ENCODE assay signal across 41 cellular contexts in the genomic region with DNA sequence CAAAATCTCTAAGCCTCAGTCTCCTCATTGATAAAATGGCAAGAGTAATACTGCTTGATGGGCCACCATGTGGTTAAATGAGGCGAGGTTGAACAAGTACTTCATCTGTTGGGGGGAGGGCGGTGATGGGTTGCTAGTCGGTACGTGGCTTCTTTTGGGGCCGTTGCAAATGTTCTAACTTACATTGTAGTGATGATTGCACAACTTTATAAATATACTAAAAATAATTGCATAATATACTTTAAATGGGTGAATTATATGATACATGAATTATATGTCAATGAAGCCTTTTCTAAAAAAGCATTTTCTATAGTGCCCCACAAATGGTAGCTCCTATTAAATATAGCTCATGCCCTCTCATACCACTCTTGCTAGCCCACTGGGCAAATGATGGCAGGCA. TPM values are rescaled to one million over a fixed set of nuclear protein-coding genes. Genes with fewer than 3 reads are reported as not detected.
"Had no signal": no experiment of that assay in that cellular context is flagged by ENCODE, and none has a peak within 500 bp of the region (broad histone marks: within the 10 kb centered on the region; RNA-seq: fewer than 3 reads in every experiment).

No MANE protein-coding gene starts in this region.

- FAIRE-seq: TTC549 had no signal

- H3K27me3 Mint-ChIP-seq: activated naive CD8-positive, alpha-beta T cell treated with anti-CD3 and anti-CD28 coated beads for 36 hours had no signal

- H3K4me1 ChIP-seq: adrenal gland, ascending aorta had no signal

- H3K4me3 ChIP-seq: adrenal gland, ascending aorta, cardiac muscle cell had no signal

- DNase-seq: activated CD4-positive, alpha-beta memory T cell treated with anti-CD3 and anti-CD28 coated beads for 36 hours; activated CD4-positive, alpha-beta T cell treated with anti-CD3 and anti-CD28 coated beads for 1 hour; activated CD4-positive, alpha-beta T cell treated with anti-CD3 and anti-CD28 coated beads for 36 hours; activated CD4-positive, alpha-beta T cell treated with anti-CD3 and anti-CD28 coated beads, Interleukin-2, amount 10 ng/mL, durations not matched to agents 24 days and 14 days; activated CD4-positive, alpha-beta T cell treated with anti-CD3 and anti-CD28 coated beads, Interleukin-2, amount 50 U/mL, for 1 hour; activated CD4-positive, alpha-beta T cell treated with anti-CD3 and anti-CD28 coated beads, Interleukin-2, amount 50 U/mL, for 4 hours; activated CD4-positive, CD25-positive, alpha-beta regulatory T cell; activated CD8-positive, alpha-beta memory T cell treated with anti-CD3 and anti-CD28 coated beads, Interleukin-2, amount 50 U/mL, for 4 hours; activated CD8-positive, alpha-beta T cell treated with anti-CD3 and anti-CD28 coated beads for 36 hours; activated effector memory CD4-positive, alpha-beta T cell treated with anti-CD3 and anti-CD28 coated beads, Interleukin-2, amount 50 U/mL, for 16 hours; activated gamma-delta T cell treated with Interleukin-2 at 50 U/mL for 16 hours; activated naive CD4-positive, alpha-beta T cell; activated naive CD4-positive, alpha-beta T cell treated with anti-CD3 and anti-CD28 coated beads for 36 hours; activated naive CD4-positive, alpha-beta T cell treated with anti-CD3 and anti-CD28 coated beads, Interleukin-2, amount 50 U/mL, for 16 hours; activated naive CD8-positive, alpha-beta T cell treated with anti-CD3 and anti-CD28 coated beads for 36 hours; activated T-cell treated with anti-CD3 and anti-CD28 coated beads for 4 hours; activated T-cell treated with anti-CD3 and anti-CD28 coated beads, Interleukin-2, amount 50 U/mL, for 1 hour; activated T-cell treated with anti-CD3 and anti-CD28 coated beads, Interleukin-2, amount 50 U/mL, for 4 hours; activated T-cell treated with anti-CD3 and anti-CD28 coated beads, Interleukin-2, amount 50 U/mL, for 72 hours; adrenal gland; amniotic stem cell; caudate nucleus; cerebellar nuclear complex; T-helper 1 cell; T-helper 2 cell; T-helper 9 cell; WERI-Rb-1 had no signal

- H3K9me3 Mint-ChIP-seq: activated CD4-positive, alpha-beta memory T cell treated with anti-CD3 and anti-CD28 coated beads for 36 hours; activated CD4-positive, alpha-beta T cell treated with anti-CD3 and anti-CD28 coated beads, Interleukin-2, amount 10 ng/mL, durations not matched to agents 24 days and 14 days; activated CD8-positive, alpha-beta T cell treated with anti-CD3 and anti-CD28 coated beads for 36 hours; activated naive CD4-positive, alpha-beta T cell treated with anti-CD3 and anti-CD28 coated beads for 36 hours; activated naive CD4-positive, alpha-beta T cell treated with anti-CD3 and anti-CD28 coated beads, Interleukin-2, amount 50 U/mL, for 72 hours; activated naive CD8-positive, alpha-beta T cell treated with anti-CD3 and anti-CD28 coated beads for 36 hours; activated T-cell treated with anti-CD3 and anti-CD28 coated beads, Interleukin-2, amount 50 U/mL, for 4 hours; activated T-cell treated with anti-CD3 and anti-CD28 coated beads, Interleukin-2, amount 50 U/mL, for 72 hours; activated T-helper 1 cell treated with anti-CD3 and anti-CD28 coated beads, Interleukin-12 subunit alpha, Interleukin-12 subunit beta, Interleukin-2, Interleukin-4 antibody, amounts not matched to agents 30 ng/mL and 10 ng/mL and 1 ng/mL, durations not matched to agents 14 hours and 24 hours and 36 hours; activated T-helper 17 cell treated with anti-CD3 and anti-CD28 coated beads, Interleukin-2, amount 50 U/mL, for 72 hours; brain; central memory CD8-positive, alpha-beta T cell; T-helper 1 cell treated with Interleukin-12 subunit alpha and Interleukin-12 subunit beta and Interleukin-4 antibody, amounts not matched to agents 30 μg/mL and 1 μg/mL, for 36 hours; T-helper 2 cell treated with Interferon-gamma antibody and Interleukin-4, amounts not matched to agents 5 μg/mL and 100 μg/mL, for 36 hours; WTC11 had no signal

- H3K27ac Mint-ChIP-seq: activated CD4-positive, alpha-beta memory T cell treated with anti-CD3 and anti-CD28 coated beads for 36 hours; activated CD4-positive, alpha-beta T cell treated with anti-CD3 and anti-CD28 coated beads for 36 hours; activated CD4-positive, alpha-beta T cell treated with anti-CD3 and anti-CD28 coated beads, Interleukin-2, amount 10 ng/mL, durations not matched to agents 24 days and 14 days; activated CD8-positive, alpha-beta T cell treated with anti-CD3 and anti-CD28 coated beads for 36 hours; activated naive CD4-positive, alpha-beta T cell treated with anti-CD3 and anti-CD28 coated beads for 36 hours; activated naive CD8-positive, alpha-beta T cell treated with anti-CD3 and anti-CD28 coated beads for 36 hours; activated T-cell treated with anti-CD3 and anti-CD28 coated beads, Interleukin-2, amount 50 U/mL, for 72 hours; activated T-helper 1 cell treated with anti-CD3 and anti-CD28 coated beads, Interleukin-12 subunit alpha, Interleukin-12 subunit beta, Interleukin-2, Interleukin-4 antibody, amounts not matched to agents 30 ng/mL and 10 ng/mL and 1 ng/mL, durations not matched to agents 14 hours and 24 hours and 36 hours; activated T-helper 17 cell treated with anti-CD3 and anti-CD28 coated beads, Interleukin-2, amount 50 U/mL, for 72 hours; brain; T-helper 1 cell treated with Interleukin-12 subunit alpha and Interleukin-12 subunit beta and Interleukin-4 antibody, amounts not matched to agents 30 μg/mL and 1 μg/mL, for 36 hours; T-helper 2 cell treated with Interferon-gamma antibody and Interleukin-4, amounts not matched to agents 5 μg/mL and 100 μg/mL, for 36 hours; WTC11 had no signal

- H3K27me3 ChIP-seq: adrenal gland, ascending aorta had no signal

- ATAC-seq: activated CD4-positive, alpha-beta T cell treated with anti-CD3 and anti-CD28 coated beads for 36 hours; activated CD4-positive, CD25-positive, alpha-beta regulatory T cell treated with anti-CD3 and anti-CD28 coated beads, Interleukin-2, amount 50 U/mL, for 24 hours; activated CD8-positive, alpha-beta T cell treated with anti-CD3 and anti-CD28 coated beads for 36 hours; activated naive CD4-positive, alpha-beta T cell treated with anti-CD3 and anti-CD28 coated beads, Interleukin-2, amount 50 U/mL, for 72 hours; activated T-cell treated with anti-CD3 and anti-CD28 coated beads, Interleukin-2, amount 50 U/mL, for 4 hours; activated T-cell treated with anti-CD3 and anti-CD28 coated beads, Interleukin-2, amount 50 U/mL, for 72 hours; activated T-helper 17 cell treated with anti-CD3 and anti-CD28 coated beads, Interleukin-2, amount 50 U/mL, for 72 hours; WTC11 had no signal

- H3K36me3 Mint-ChIP-seq: activated CD4-positive, alpha-beta memory T cell treated with anti-CD3 and anti-CD28 coated beads for 36 hours; activated naive CD4-positive, alpha-beta T cell treated with anti-CD3 and anti-CD28 coated beads, Interleukin-2, amount 50 U/mL, for 72 hours; activated naive CD8-positive, alpha-beta T cell treated with anti-CD3 and anti-CD28 coated beads for 36 hours; brain; WTC11 had no signal

- H3K4me3 Mint-ChIP-seq: activated CD4-positive, alpha-beta memory T cell treated with anti-CD3 and anti-CD28 coated beads for 36 hours; activated CD4-positive, alpha-beta T cell treated with anti-CD3 and anti-CD28 coated beads for 36 hours; activated CD4-positive, alpha-beta T cell treated with anti-CD3 and anti-CD28 coated beads, Interleukin-2, amount 10 ng/mL, durations not matched to agents 24 days and 14 days; activated CD8-positive, alpha-beta T cell treated with anti-CD3 and anti-CD28 coated beads for 36 hours; activated naive CD4-positive, alpha-beta T cell treated with anti-CD3 and anti-CD28 coated beads for 36 hours; activated naive CD8-positive, alpha-beta T cell treated with anti-CD3 and anti-CD28 coated beads for 36 hours; activated T-cell treated with anti-CD3 and anti-CD28 coated beads, Interleukin-2, amount 50 U/mL, for 4 hours; activated T-cell treated with anti-CD3 and anti-CD28 coated beads, Interleukin-2, amount 50 U/mL, for 72 hours; activated T-helper 1 cell treated with anti-CD3 and anti-CD28 coated beads, Interleukin-12 subunit alpha, Interleukin-12 subunit beta, Interleukin-2, Interleukin-4 antibody, amounts not matched to agents 30 ng/mL and 10 ng/mL and 1 ng/mL, durations not matched to agents 14 hours and 24 hours and 36 hours; activated T-helper 17 cell treated with anti-CD3 and anti-CD28 coated beads, Interleukin-2, amount 50 U/mL, for 72 hours; brain; central memory CD8-positive, alpha-beta T cell; T-helper 1 cell treated with Interleukin-12 subunit alpha and Interleukin-12 subunit beta and Interleukin-4 antibody, amounts not matched to agents 30 μg/mL and 1 μg/mL, for 36 hours; T-helper 2 cell treated with Interferon-gamma antibody and Interleukin-4, amounts not matched to agents 5 μg/mL and 100 μg/mL, for 36 hours; WTC11 had no signal

- H3K27ac ChIP-seq: adrenal gland, ascending aorta, cardiac muscle cell, WERI-Rb-1 had no signal

- H3K4me1 Mint-ChIP-seq: activated CD4-positive, alpha-beta T cell treated with anti-CD3 and anti-CD28 coated beads for 36 hours; activated CD4-positive, alpha-beta T cell treated with anti-CD3 and anti-CD28 coated beads, Interleukin-2, amount 10 ng/mL, durations not matched to agents 24 days and 14 days; activated naive CD8-positive, alpha-beta T cell treated with anti-CD3 and anti-CD28 coated beads for 36 hours; activated T-helper 17 cell treated with anti-CD3 and anti-CD28 coated beads, Interleukin-2, amount 50 U/mL, for 72 hours; central memory CD8-positive, alpha-beta T cell had no signal

- H3K9me3 ChIP-seq: adrenal gland, ascending aorta had no signal

- H3K36me3 ChIP-seq: adrenal gland, ascending aorta, cardiac muscle cell, WERI-Rb-1 had no signal

RNA-seq across cellular contexts. Expression of a gene that starts 6.5 kb away (rescaled TPM):
- total RNA-seq: activated CD4-positive, alpha-beta memory T cell treated with anti-CD3 and anti-CD28 coated beads for 36 hours; activated CD4-positive, alpha-beta T cell treated with anti-CD3 and anti-CD28 coated beads for 36 hours; activated CD4-positive, alpha-beta T cell treated with anti-CD3 and anti-CD28 coated beads, Interleukin-2, amount 10 ng/mL, durations not matched to agents 24 days and 14 days; activated CD8-positive, alpha-beta memory T cell treated with anti-CD3 and anti-CD28 coated beads for 36 hours; activated CD8-positive, alpha-beta T cell treated with anti-CD3 and anti-CD28 coated beads for 36 hours; activated naive CD4-positive, alpha-beta T cell treated with anti-CD3 and anti-CD28 coated beads for 36 hours; activated naive CD4-positive, alpha-beta T cell treated with anti-CD3 and anti-CD28 coated beads, Interleukin-2, amount 50 U/mL, for 72 hours; activated naive CD8-positive, alpha-beta T cell treated with anti-CD3 and anti-CD28 coated beads for 36 hours; activated T-cell treated with anti-CD3 and anti-CD28 coated beads, Interleukin-2, amount 50 U/mL, for 4 hours; activated T-cell treated with anti-CD3 and anti-CD28 coated beads, Interleukin-2, amount 50 U/mL, for 72 hours; activated T-helper 1 cell treated with anti-CD3 and anti-CD28 coated beads, Interleukin-12 subunit alpha, Interleukin-12 subunit beta, Interleukin-2, Interleukin-4 antibody, amounts not matched to agents 30 ng/mL and 10 ng/mL and 1 ng/mL, durations not matched to agents 14 hours and 24 hours and 36 hours; activated T-helper 17 cell treated with anti-CD3 and anti-CD28 coated beads, Interleukin-2, amount 50 U/mL, for 72 hours; ascending aorta; bronchial epithelial cell; cardiac muscle cell; WTC11 had no signal
- polyA plus RNA-seq: cardiac muscle cell had no signal

RNA-seq across cellular contexts. Expression of a gene that starts 18.6 kb away (rescaled TPM):
- total RNA-seq: activated CD4-positive, alpha-beta memory T cell treated with anti-CD3 and anti-CD28 coated beads for 36 hours; activated CD4-positive, alpha-beta T cell treated with anti-CD3 and anti-CD28 coated beads for 36 hours; activated CD4-positive, alpha-beta T cell treated with anti-CD3 and anti-CD28 coated beads, Interleukin-2, amount 10 ng/mL, durations not matched to agents 24 days and 14 days; activated CD8-positive, alpha-beta memory T cell treated with anti-CD3 and anti-CD28 coated beads for 36 hours; activated CD8-positive, alpha-beta T cell treated with anti-CD3 and anti-CD28 coated beads for 36 hours; activated naive CD4-positive, alpha-beta T cell treated with anti-CD3 and anti-CD28 coated beads for 36 hours; activated naive CD4-positive, alpha-beta T cell treated with anti-CD3 and anti-CD28 coated beads, Interleukin-2, amount 50 U/mL, for 72 hours; activated naive CD8-positive, alpha-beta T cell treated with anti-CD3 and anti-CD28 coated beads for 36 hours; activated T-cell treated with anti-CD3 and anti-CD28 coated beads, Interleukin-2, amount 50 U/mL, for 4 hours; activated T-cell treated with anti-CD3 and anti-CD28 coated beads, Interleukin-2, amount 50 U/mL, for 72 hours; activated T-helper 1 cell treated with anti-CD3 and anti-CD28 coated beads, Interleukin-12 subunit alpha, Interleukin-12 subunit beta, Interleukin-2, Interleukin-4 antibody, amounts not matched to agents 30 ng/mL and 10 ng/mL and 1 ng/mL, durations not matched to agents 14 hours and 24 hours and 36 hours; activated T-helper 17 cell treated with anti-CD3 and anti-CD28 coated beads, Interleukin-2, amount 50 U/mL, for 72 hours; adrenal gland; ascending aorta; bronchial epithelial cell; cardiac muscle cell; WTC11 had no signal
- polyA plus RNA-seq: adrenal gland, cardiac muscle cell had no signal

RNA-seq across cellular contexts. Expression of a gene that starts 50.8 kb away (rescaled TPM):
- total RNA-seq: activated CD4-positive, alpha-beta memory T cell treated with anti-CD3 and anti-CD28 coated beads for 36 hours; activated CD4-positive, alpha-beta T cell treated with anti-CD3 and anti-CD28 coated beads for 36 hours; activated CD4-positive, alpha-beta T cell treated with anti-CD3 and anti-CD28 coated beads, Interleukin-2, amount 10 ng/mL, durations not matched to agents 24 days and 14 days; activated CD8-positive, alpha-beta memory T cell treated with anti-CD3 and anti-CD28 coated beads for 36 hours; activated CD8-positive, alpha-beta T cell treated with anti-CD3 and anti-CD28 coated beads for 36 hours; activated naive CD4-positive, alpha-beta T cell treated with anti-CD3 and anti-CD28 coated beads for 36 hours; activated naive CD4-positive, alpha-beta T cell treated with anti-CD3 and anti-CD28 coated beads, Interleukin-2, amount 50 U/mL, for 72 hours; activated naive CD8-positive, alpha-beta T cell treated with anti-CD3 and anti-CD28 coated beads for 36 hours; activated T-cell treated with anti-CD3 and anti-CD28 coated beads, Interleukin-2, amount 50 U/mL, for 4 hours; activated T-cell treated with anti-CD3 and anti-CD28 coated beads, Interleukin-2, amount 50 U/mL, for 72 hours; activated T-helper 1 cell treated with anti-CD3 and anti-CD28 coated beads, Interleukin-12 subunit alpha, Interleukin-12 subunit beta, Interleukin-2, Interleukin-4 antibody, amounts not matched to agents 30 ng/mL and 10 ng/mL and 1 ng/mL, durations not matched to agents 14 hours and 24 hours and 36 hours; activated T-helper 17 cell treated with anti-CD3 and anti-CD28 coated beads, Interleukin-2, amount 50 U/mL, for 72 hours; ascending aorta; bronchial epithelial cell; cardiac muscle cell had no signal
- polyA plus RNA-seq: cardiac muscle cell had no signal
